In genomic region chr19:38769635-38770211, GRCh38 we compare ENCODE assay signal across 8 cellular contexts. TPM values are rescaled to one million over a fixed set of nuclear protein-coding genes. Genes with fewer than 3 reads are reported as not detected.
DNase-seq lines count a peak whose midpoint lies in the region; ATAC-seq and TF ChIP-seq lines count a peak whose summit lies in the region.

No MANE protein-coding gene starts in this region.

- no peaks in the 10 kb centered on the region for H3K27me3 ChIP-seq in sigmoid colon

- in situ Hi-C loops in astrocyte of the cerebellum (cut with HindIII; ENCODE audit: low sequenced_read_pairs): no loop called here

- TF ChIP-seq POLR2A in sigmoid colon (IDR thresholded peaks at IDR 0.05): no peak

- H3K36me3 ChIP-seq in sigmoid colon: no peaks in the 10 kb centered on the region

- TF ChIP-seq CTCF in astrocyte of the cerebellum (IDR thresholded peaks at IDR 0.05; ENCODE audit: low read depth, low read length, missing control alignments): peak; percentile 68
- TF ChIP-seq CTCF in sigmoid colon (IDR thresholded peaks at IDR 0.05): peak; percentile 51 to 81 (median 73)

- H3K4me1 ChIP-seq in sigmoid colon: peaks cover 0 to 8% (median 2%) of the 10 kb centered on the region in 4 donors

- H3K4me3 ChIP-seq in astrocyte of the cerebellum (ENCODE audit: low read depth, low read length): no peak overlapping the region
- peak overlapping the region in 3 of 4 donors; percentile 14 to 38 (median 33) for H3K4me3 ChIP-seq in sigmoid colon

- TF ChIP-seq EP300 in sigmoid colon (IDR thresholded peaks at IDR 0.05): peak in 1 of 4 donors; percentile 12

- intact Hi-C loops in sigmoid colon (cut with DNase I): no loop called here

- peak overlapping the region in 3 of 4 donors; percentile 17 to 64 (median 43) for H3K27ac ChIP-seq in sigmoid colon

- DNase-seq in EH (ENCODE audit: low read depth) (peak; percentile 72), T1000 (lab: John Stamatoyannopoulos, UW) (peak; percentile 14), astrocyte of the cerebellum (ENCODE audit: low read depth) (peak; percentile 8), hippocampal formation (lab: John Stamatoyannopoulos, UW) (peak; percentile 15 to 21), sigmoid colon (peak; percentile 93), NCI-H1417 treated with DMSO at 0.1 percent for 48 hours (lab: John Stamatoyannopoulos, UW) (no peak)

- H3K9me3 ChIP-seq in sigmoid colon: no peaks in the 10 kb centered on the region

- 10 to 18% methylated on average over 42 of the region's 42 CpGs for WGBS in sigmoid colon, 2 donors

- ATAC-seq in HG02588 (IDR thresholded peaks at IDR 0.05; ENCODE audit: unreplicated experiment) (peak; percentile 63), HG03565 (IDR thresholded peaks at IDR 0.05; ENCODE audit: unreplicated experiment) (no peak)

RNA-seq across cellular contexts. Expression of gene LGALS7, which starts 3.6 kb away (rescaled TPM):
- total RNA-seq in sigmoid colon: not detected
- not detected for polyA plus RNA-seq in sigmoid colon

RNA-seq across cellular contexts. Expression of gene LGALS7B, which starts 19.3 kb away (rescaled TPM):
- 1 to 10 TPM in 1 of 4 donors, not detected in 3; 3.0 TPM for total RNA-seq in sigmoid colon
- polyA plus RNA-seq in sigmoid colon: 1 to 10 TPM in 1 of 3 donors, not detected in 2; 1.2 TPM

RNA-seq across cellular contexts. Expression of gene CAPN12, which starts 25.4 kb away (rescaled TPM):
- total RNA-seq in sigmoid colon: 1 to 10 TPM in 1 of 4 donors, under 1 TPM in 2, not detected in 1; 0.33 to 3.0 (median 0.54) TPM
- polyA plus RNA-seq in sigmoid colon: 10 to 100 TPM in 1 of 3 donors, 1 to 10 TPM in 2; 5.3 to 14.3 (median 6.0) TPM

RNA-seq across cellular contexts. Expression of gene LGALS4, which starts 43.0 kb away (rescaled TPM):
- total RNA-seq in sigmoid colon: 10 to 100 TPM in 1 of 4 donors, 1 to 10 TPM in 2, under 1 TPM in 1; 0.33 to 13.2 (median 4.4) TPM
- 1,000 to 10,000 TPM; 2,620 to 9,832 (median 7,672) TPM for polyA plus RNA-seq in sigmoid colon
